ENCODE assay signal across 8 cellular contexts in genomic region chr14:74217672-74218448, GRCh38. TPM values are rescaled to one million over a fixed set of nuclear protein-coding genes. Genes with fewer than 3 reads are reported as not detected.
A peak's percentile ranks its signal among the peaks of the same experiment; 100 is the strongest.
DNase-seq lines count a peak whose midpoint lies in the region; ATAC-seq and TF ChIP-seq lines count a peak whose summit lies in the region.

No MANE protein-coding gene starts in this region.

- H3K27ac ChIP-seq in BLaER1 (no peak overlapping the region), colonic mucosa (no peak overlapping the region), lung (ENCODE audit: low read depth in 1 of 2, low read length in 1 of 2) (no peak overlapping the region)

- no peaks in the 10 kb centered on the region for H4K20me1 ChIP-seq in BLaER1

- peak; percentile 85 for TF ChIP-seq CTCF in colonic mucosa (IDR thresholded peaks at IDR 0.05)
- peak; percentile 67 for TF ChIP-seq CTCF in lung (IDR thresholded peaks at IDR 0.05; ENCODE audit: control extremely low read depth, extremely low read depth)

- H3K4me3 ChIP-seq in BLaER1: no peak overlapping the region
- no peak overlapping the region; the same call in 1 of the 2 replicates for H3K4me3 ChIP-seq in H7 (ENCODE audit: insufficient read depth, low read depth, low read length)
- peak overlapping the region; percentile 11 for H3K4me3 ChIP-seq in colonic mucosa
- no peak overlapping the region for H3K4me3 ChIP-seq in lung

- DNase-seq in H7: peak; percentile 98
- peak; percentile 62 for DNase-seq in NCI-H460 (ENCODE audit: extremely low read depth, low read depth)
- DNase-seq in activated CD4-positive, alpha-beta T cell treated with anti-CD3 and anti-CD28 coated beads for 48 hours: peak; percentile 88
- DNase-seq in colonic mucosa: peak; percentile 69
- DNase-seq in lung (ENCODE audit: low spot score): peak; percentile 70
- peak; percentile 51 for DNase-seq in stimulated activated CD8-positive, alpha-beta memory T cell treated with anti-CD3 and anti-CD28 coated beads, Interleukin-12 subunit alpha, Interleukin-12 subunit beta, amount 100 ng/mL, for 1 hour (ENCODE audit: low read depth)

- WGBS in lung, 2 donors: 14% methylated on average over 35 to 40 of the region's 40 CpGs

- H3K9ac ChIP-seq in BLaER1 (no peak overlapping the region), colonic mucosa (ENCODE audit: low read depth in 2 of 2, low read length in 2 of 2) (no peak overlapping the region)

- intact Hi-C loops in colonic mucosa (cut with DNase I): loop anchor here (5.0 kb wide), 1 partner anchor 34 kb away; no protein-coding TSS in a partner anchor

- H3K36me3 ChIP-seq in BLaER1: no peaks in the 10 kb centered on the region
- H3K36me3 ChIP-seq in H7 (replicated peaks; ENCODE audit: control insufficient read depth, insufficient read depth, low read length): no peaks in the 10 kb centered on the region
- no peaks in the 10 kb centered on the region for H3K36me3 ChIP-seq in colonic mucosa
- H3K36me3 ChIP-seq in lung (ENCODE audit: control insufficient read depth in 2 of 2, insufficient read depth in 2 of 2, low read length in 2 of 2): no peaks in the 10 kb centered on the region

- H3K9me3 ChIP-seq in BLaER1: no peaks in the 10 kb centered on the region
- H3K9me3 ChIP-seq in colonic mucosa: no peaks in the 10 kb centered on the region
- no peaks in the 10 kb centered on the region for H3K9me3 ChIP-seq in lung (ENCODE audit: control insufficient read depth in 2 of 2, insufficient read depth in 1 of 2, low read length in 1 of 2)

- no peaks in the 10 kb centered on the region for H3K27me3 ChIP-seq in BLaER1
- H3K27me3 ChIP-seq in H7 (ENCODE audit: control insufficient read depth, insufficient read depth, low read length): peaks cover 19% of the 10 kb centered on the region
- no peaks in the 10 kb centered on the region for H3K27me3 ChIP-seq in colonic mucosa
- no peaks in the 10 kb centered on the region for H3K27me3 ChIP-seq in lung (ENCODE audit: control insufficient read depth, insufficient read depth)

- H3K4me2 ChIP-seq in BLaER1: peak overlapping the region; percentile 59

- ATAC-seq in lung (ENCODE audit: insufficient read depth, low FRiP score): peak; percentile 84
- ATAC-seq in HG03025 (IDR thresholded peaks at IDR 0.05; ENCODE audit: low FRiP score, unreplicated experiment): no peak

- H3K4me1 ChIP-seq in BLaER1 (no peaks in the 10 kb centered on the region), colonic mucosa (peaks cover 4% of the 10 kb centered on the region), lung (ENCODE audit: control insufficient read depth in 2 of 2, insufficient read depth in 2 of 2, low read length in 2 of 2) (peaks cover 0 to 3% of the 10 kb centered on the region in 2 donors)

RNA-seq across cellular contexts. Expression of gene VSX2, which starts 21.4 kb away (rescaled TPM):
- total RNA-seq in H7 (2014; rRNA removed; shearing (Covaris generic)): not detected in 2 replicates
- total RNA-seq in NCI-H460 (2014; rRNA removed; shearing (Covaris generic)): not detected in 2 replicates
- not detected in 2 replicates for polyA plus RNA-seq in NCI-H460 (2014; cell fraction: nucleus; rRNA removed)
- total RNA-seq in colonic mucosa (not detected), lung (not detected)
- not detected for polyA plus RNA-seq in lung
